ENCODE assay signal across 14 cellular contexts in the genomic region with DNA sequence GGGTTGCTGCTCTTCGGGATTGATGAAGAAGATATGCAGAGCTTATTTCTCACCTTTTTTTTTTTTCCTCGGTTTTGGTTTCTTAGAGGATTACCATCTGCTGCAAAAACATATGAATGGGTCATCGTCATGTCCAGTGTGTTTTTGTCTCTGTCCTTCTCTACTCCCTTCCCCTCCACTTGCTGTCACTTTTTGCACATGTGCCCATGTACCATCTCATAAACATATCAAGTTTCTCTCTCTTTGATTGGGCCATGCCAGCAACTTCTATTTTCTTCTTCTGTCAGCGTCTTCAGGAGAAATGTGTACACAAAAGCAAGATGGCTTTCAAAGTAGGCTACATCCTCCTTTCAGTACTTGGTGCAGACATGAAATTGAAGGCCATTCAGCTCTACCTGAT. TPM values are rescaled to one million over a fixed set of nuclear protein-coding genes. Genes with fewer than 3 reads are reported as not detected.
DNase-seq lines count a peak whose midpoint lies in the region; FAIRE-seq and TF ChIP-seq lines count a peak whose summit lies in the region.
"Had no signal": no experiment of that assay in that cellular context is flagged by ENCODE, and none has a peak within 500 bp of the region (broad histone marks: within the 10 kb centered on the region; RNA-seq: fewer than 3 reads in every experiment).

No MANE protein-coding gene starts in this region.

- H3K4me3 ChIP-seq in mesenchymal stem cell (ENCODE audit: insufficient read depth in 1 of 2, low read depth in 1 of 2, low read length in 2 of 2) (no peak overlapping the region), small intestine (ENCODE audit: low read depth in 1 of 2, low read length in 2 of 2) (no peak overlapping the region), tibial artery (no peak overlapping the region)

- no peak overlapping the region for H2AFZ ChIP-seq in mesenchymal stem cell (ENCODE audit: low read depth, low read length)

- intact Hi-C loops in tibial artery (cut with DNase I; ENCODE audit: low total_unique reads) = no loop called here

- H3K18ac ChIP-seq in mesenchymal stem cell (ENCODE audit: low read depth in 1 of 2, low read length in 2 of 2) = peak overlapping the region in 1 of 2 experiments; percentile 72

- H2BK12ac ChIP-seq in mesenchymal stem cell (ENCODE audit: low read length in 2 of 2) = peak overlapping the region in 1 of 2 experiments; percentile 54

- H3K4me2 ChIP-seq in mesenchymal stem cell (ENCODE audit: low read length, poor library complexity, severe bottlenecking) = no peak overlapping the region

- H3K9ac ChIP-seq in mesenchymal stem cell (ENCODE audit: low read length) = no peak overlapping the region

- H3K27me3 ChIP-seq in mesenchymal stem cell (ENCODE audit: control insufficient read depth in 1 of 2, insufficient read depth in 1 of 2, low read length in 2 of 2) = no peaks in the 10 kb centered on the region
- no peaks in the 10 kb centered on the region for H3K27me3 ChIP-seq in small intestine (ENCODE audit: control insufficient read depth in 2 of 2, insufficient read depth in 2 of 2, low read length in 2 of 2)
- H3K27me3 ChIP-seq in tibial artery = no peaks in the 10 kb centered on the region

- H2BK5ac ChIP-seq in mesenchymal stem cell (ENCODE audit: low read depth, low read length, poor library complexity, severe bottlenecking) = no peak overlapping the region

- no peak overlapping the region for H3K14ac ChIP-seq in mesenchymal stem cell (ENCODE audit: low read length in 2 of 2)

- no peak overlapping the region for H2BK15ac ChIP-seq in mesenchymal stem cell (ENCODE audit: low read depth, poor library complexity, severe bottlenecking)

- H3K4me1 ChIP-seq in mesenchymal stem cell (ENCODE audit: control insufficient read depth, insufficient read depth, low read depth, low read length) (peaks cover 11% of the 10 kb centered on the region), small intestine (ENCODE audit: control insufficient read depth in 2 of 2, insufficient read depth in 1 of 2, low read depth in 1 of 2, low read length in 1 of 2) (peaks cover 6 to 17% of the 10 kb centered on the region in 2 donors), tibial artery (peaks cover 0 to 24% (median 7%) of the 10 kb centered on the region in 4 donors)

- no peak overlapping the region for H3K23ac ChIP-seq in mesenchymal stem cell (ENCODE audit: low read length in 2 of 2)

- peak overlapping the region; percentile 49 for H2AK5ac ChIP-seq in mesenchymal stem cell (ENCODE audit: low read length, severe bottlenecking)

- no peaks in the 10 kb centered on the region for H3K9me3 ChIP-seq in mesenchymal stem cell (ENCODE audit: control insufficient read depth, low read length)
- no peaks in the 10 kb centered on the region for H3K9me3 ChIP-seq in small intestine (ENCODE audit: control insufficient read depth, low read depth)
- H3K9me3 ChIP-seq in tibial artery = no peaks in the 10 kb centered on the region

- WGBS in mesenchymal stem cell = 98% methylated on average over 4 of the region's 4 CpGs
- WGBS in small intestine, 3 donors = 70 to 80% (median 78%) methylated on average over 4 of the region's 4 CpGs

- no peak overlapping the region for H2BK120ac ChIP-seq in mesenchymal stem cell (ENCODE audit: low read depth, low read length)

- FAIRE-seq in small intestine (lab: Jason Lieb, UNC) = no peak
- FAIRE-seq: GM18507 had no signal

- no peak for TF ChIP-seq CTCF in tibial artery (IDR thresholded peaks at IDR 0.05)

- DNase-seq in G401 (ENCODE audit: low spot score) = peak; percentile 27
- DNase-seq in mesenchymal stem cell = no peak
- DNase-seq in small intestine = no peak
- no peak for DNase-seq in UCSD-AML1 (lab: John Stamatoyannopoulos, UW; ENCODE audit: unreplicated experiment)
- DNase-seq in glomerular visceral epithelial cell (ENCODE audit: extremely low spot score) = no peak
- DNase-seq in tibial artery = no peak
- DNase-seq in cerebellum (ENCODE audit: low spot score) = no peak
- DNase-seq: activated effector memory CD4-positive, alpha-beta T cell treated with Interleukin-2 at 50 U/mL for 16 hours; AML-193; DMS 273 treated with DMSO at 0.1 percent for 48 hours; effector memory CD8-positive, alpha-beta T cell; mesendoderm had no signal

- no peak overlapping the region for H3K4ac ChIP-seq in mesenchymal stem cell (ENCODE audit: low read depth in 1 of 2, low read length in 2 of 2)

- in situ Hi-C loops in G401 (cut with HindIII; ENCODE audit: low sequenced_read_pairs) = no loop called here

- H3K27ac ChIP-seq in angular gyrus (ENCODE audit: low read depth, low read length) = peak overlapping the region; percentile 82
- H3K27ac ChIP-seq in mesenchymal stem cell (ENCODE audit: low read length, poor library complexity, severe bottlenecking) = no peak overlapping the region
- peak overlapping the region; percentile 38 to 64 for H3K27ac ChIP-seq in small intestine (ENCODE audit: low read depth in 1 of 2, low read length in 1 of 2)
- no peak overlapping the region for H3K27ac ChIP-seq in tibial artery

- H3K36me3 ChIP-seq in mesenchymal stem cell (ENCODE audit: control insufficient read depth in 1 of 2, insufficient read depth in 2 of 2, low read depth in 1 of 2, low read length in 2 of 2) = peaks cover 9 to 20% of the 10 kb centered on the region in 2 experiments
- no peaks in the 10 kb centered on the region for H3K36me3 ChIP-seq in small intestine (ENCODE audit: control insufficient read depth in 2 of 2, insufficient read depth in 2 of 2, low read length in 2 of 2)
- peaks cover 10 to 16% (median 11%) of the 10 kb centered on the region in 3 donors for H3K36me3 ChIP-seq in tibial artery

- peaks cover 21% of the 10 kb centered on the region for H3K79me1 ChIP-seq in mesenchymal stem cell (replicated peaks; ENCODE audit: low read length, poor library complexity, severe bottlenecking)

- no peak overlapping the region for H4K8ac ChIP-seq in mesenchymal stem cell (ENCODE audit: low read length)

- H4K91ac ChIP-seq in mesenchymal stem cell (ENCODE audit: low read length) = no peak overlapping the region

RNA-seq across cellular contexts. Expression of gene ZNF462, which starts 57.1 kb away (rescaled TPM):
- 0.06 and 0.20 TPM in 2 replicates for total RNA-seq in G401 (2014; rRNA removed; shearing (Covaris generic))
- 5.2 TPM for polyA plus RNA-seq in mesenchymal stem cell (2013, experiment 1 of 2)
- 5.1 TPM for polyA plus RNA-seq in mesenchymal stem cell (2013, experiment 2 of 2)
- polyA plus RNA-seq in small intestine = 1 to 10 TPM in 2 of 3 donors, under 1 TPM in 1; 0.54 to 4.5 (median 2.0) TPM
- total RNA-seq in cerebellum = 102 TPM

Comparison
In these comparisons a context has a peak if more than half of its experiments do, and no peak if none do; other contexts are left out.
1. H3K27ac ChIP-seq: peak in angular gyrus (single experiment) and small intestine (2 of 2); none in mesenchymal stem cell (single experiment) and tibial artery (0 of 2).
2. RNA of gene ZNF462, which starts 57.1 kb away (total RNA-seq): 102 TPM in cerebellum (single experiment); 0.06 to 0.20 TPM in G401; every median in the first group is over 10 times any median in the second.